ENCODE assay signal across 21 cellular contexts in the genomic region with DNA sequence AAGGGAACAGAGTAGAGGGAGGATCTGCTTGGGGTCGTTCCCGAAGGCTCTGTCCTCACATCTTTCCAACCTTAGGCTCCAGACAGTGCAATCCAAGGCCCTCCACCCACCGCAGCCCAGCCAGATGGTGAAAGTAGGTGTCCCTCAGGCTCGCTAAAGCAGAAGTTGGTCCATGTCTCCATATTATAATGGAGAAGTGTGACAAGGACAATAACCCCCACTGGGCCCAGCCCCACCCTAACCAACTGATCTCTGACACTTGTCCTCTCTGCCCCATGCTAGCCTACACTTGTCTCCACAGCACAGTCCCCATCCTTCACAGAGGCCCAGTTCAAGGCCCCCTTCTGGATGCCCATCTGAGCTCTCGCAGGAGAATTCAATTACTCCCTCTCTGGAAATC. TPM values are rescaled to one million over a fixed set of nuclear protein-coding genes. Genes with fewer than 3 reads are reported as not detected.
DNase-seq lines count a peak whose midpoint lies in the region; ATAC-seq, FAIRE-seq and TF ChIP-seq lines count a peak whose summit lies in the region.
"Had no signal": no experiment of that assay in that cellular context is flagged by ENCODE, and none has a peak within 500 bp of the region (broad histone marks: within the 10 kb centered on the region; RNA-seq: fewer than 3 reads in every experiment).

No MANE protein-coding gene starts in this region.

- H3K9me3 ChIP-seq in right lobe of liver (no peaks in the 10 kb centered on the region), HepG2 (ENCODE audit: low read length) (no peaks in the 10 kb centered on the region), K562 (replicated peaks; ENCODE audit: control insufficient read depth, insufficient read depth, low read depth, low read length) (no peaks in the 10 kb centered on the region), GM23248 (ENCODE audit: low read depth) (no peaks in the 10 kb centered on the region), psoas muscle (no peaks in the 10 kb centered on the region)
- H3K9me3 ChIP-seq: BLaER1 had no signal

- H3K9me2 ChIP-seq in GM23248 (ENCODE audit: insufficient read depth): no peaks in the 10 kb centered on the region

- no peak overlapping the region for H2AFZ ChIP-seq in HepG2 (ENCODE audit: low read length)
- H2AFZ ChIP-seq in K562 (ENCODE audit: low read depth, low read length): no peak overlapping the region
- H2AFZ ChIP-seq in GM23248: no peak overlapping the region

- H3K9me1 ChIP-seq in K562 (ENCODE audit: control insufficient read depth, insufficient read depth, low read length): no peaks in the 10 kb centered on the region

- H4K20me1 ChIP-seq in HepG2 (ENCODE audit: insufficient read depth, low read length): no peaks in the 10 kb centered on the region
- H4K20me1 ChIP-seq in K562 (replicated peaks; ENCODE audit: control insufficient read depth, insufficient read depth, low read length): no peaks in the 10 kb centered on the region; the same call in 1 of the 2 replicates
- H4K20me1 ChIP-seq in GM23248 (ENCODE audit: insufficient read depth): no peaks in the 10 kb centered on the region; the same call in 1 of the 2 replicates

- 80% methylated on average over 5 of the region's 5 CpGs for WGBS in right lobe of liver (ENCODE audit: insufficient coverage, low coverage, low lambda C conversion rate, missing lambda C conversion rate)
- WGBS in HepG2 (ENCODE audit: low lambda C conversion rate): 100% methylated on average over 4 of the region's 5 CpGs
- WGBS in K562 (ENCODE audit: insufficient coverage, low coverage, missing lambda C conversion rate): 78% methylated on average over 5 of the region's 5 CpGs
- 79 to 84% methylated on average over 5 of the region's 5 CpGs for WGBS in GM23248 (ENCODE audit: low coverage in 1 of 2, low lambda C conversion rate in 2 of 2, missing lambda C conversion rate in 2 of 2), 2 experiments
- 78 to 86% (median 81%) methylated on average over 5 of the region's 5 CpGs for WGBS in psoas muscle, 3 donors

- no peaks in the 10 kb centered on the region for H3K36me3 ChIP-seq in right lobe of liver
- peaks cover 0 to 1% of the 10 kb centered on the region in 2 experiments; a peak in 1 of 5 replicates for H3K36me3 ChIP-seq in HepG2 (replicated peaks in 1 of 2; ENCODE audit: control insufficient read depth in 1 of 2, insufficient read depth in 2 of 2, low read length in 2 of 2)
- peaks cover 3% of the 10 kb centered on the region; the same call in 1 of the 3 replicates for H3K36me3 ChIP-seq in K562 (ENCODE audit: control insufficient read depth, insufficient read depth, low read length)
- no peaks in the 10 kb centered on the region for H3K36me3 ChIP-seq in GM23248 (ENCODE audit: low read depth)
- H3K36me3 ChIP-seq in psoas muscle (ENCODE audit: insufficient read depth in 1 of 2, low read depth in 1 of 2): no peaks in the 10 kb centered on the region

- H3K4me3 ChIP-seq in right lobe of liver (no peak overlapping the region), HepG2 (replicated peaks in 1 of 3; ENCODE audit: insufficient read depth in 1 of 3, low read depth in 2 of 3, low read length in 3 of 3) (no peak overlapping the region), K562 (no peak overlapping the region), GM23248 (no peak overlapping the region), psoas muscle (no peak overlapping the region)
- H3K4me3 ChIP-seq: BLaER1 had no signal

- intact Hi-C loops in right lobe of liver (cut with DNase I): no loop called here
- intact Hi-C loops in HepG2 (cut with micrococcal nuclease; ENCODE audit: unreplicated experiment): no loop called here
- intact Hi-C loops in K562 (cut with micrococcal nuclease): no loop called here
- intact Hi-C loops in psoas muscle (cut with DNase I): no loop called here

- H3F3A ChIP-seq in GM23248 (ENCODE audit: insufficient read depth): no peaks in the 10 kb centered on the region

- DNase-seq in right lobe of liver (no peak), HepG2 (ENCODE audit: low spot score) (no peak), K562 (ENCODE audit: extremely low read depth in 1 of 4, low spot score in 3 of 4) (no peak), mesenteric fat pad (ENCODE audit: low spot score) (peak; percentile 30), GM23248 (no peak), psoas muscle (no peak)
- DNase-seq: activated CD8-positive, alpha-beta memory T cell treated with anti-CD3 and anti-CD28 coated beads for 24 hours; activated naive CD8-positive, alpha-beta T cell treated with anti-CD3 and anti-CD28 coated beads for 36 hours; activated T-cell treated with anti-CD3 and anti-CD28 coated beads, Interleukin-2, amount 50 U/mL, for 72 hours; EL; GOT3; KG1; mesenchymal stem cell; NCI-H2029 treated with DMSO at 0.1 percent for 48 hours; NCI-H446 treated with DMSO at 0.1 percent for 48 hours; stimulated activated CD4-positive, alpha-beta T cell treated with anti-CD3 and anti-CD28 coated beads, Interleukin-2, amount 100 ng/mL, for 24 hours; stimulated activated naive CD8-positive, alpha-beta T cell treated with anti-CD3 and anti-CD28 coated beads, Interleukin-15, Interleukin-2, amounts not matched to agents 100 U/mL and 50 U/mL, for 24 hours had no signal

- TF ChIP-seq POLR2A in right lobe of liver (IDR thresholded peaks at IDR 0.05) (no peak), HepG2 (IDR thresholded peaks at IDR 0.05; ENCODE audit: insufficient read depth in 1 of 2, low read depth in 2 of 2, low read length in 2 of 2) (no peak), K562 (conservative IDR thresholded peaks at IDR 0.05) (no peak)

- CTCF ChIA-PET in HepG2 (lab: Yijun Ruan, JAX; ENCODE audit: low intra/inter-chr PET ratio, low total read pairs): no interaction called here
- CTCF ChIA-PET in K562 (lab: Yijun Ruan, JAX; ENCODE audit: low intra/inter-chr PET ratio): no interaction called here

- peak; percentile 27 to 40 (median 33) for ATAC-seq in right lobe of liver
- no peak for ATAC-seq in HepG2
- peak; percentile 37; the same call in 2 of the 3 replicates for ATAC-seq in K562
- no peak for ATAC-seq in GM19328 (IDR thresholded peaks at IDR 0.05; ENCODE audit: unreplicated experiment)
- ATAC-seq in psoas muscle: no peak
- no peak for ATAC-seq in GM18867 (IDR thresholded peaks at IDR 0.05; ENCODE audit: unreplicated experiment)
- ATAC-seq: activated T-cell treated with anti-CD3 and anti-CD28 coated beads, Interleukin-2, amount 50 U/mL, for 72 hours; stimulated activated naive CD8-positive, alpha-beta T cell treated with anti-CD3 and anti-CD28 coated beads, Interleukin-15, Interleukin-2, amounts not matched to agents 100 U/mL and 50 U/mL, for 24 hours had no signal

- in situ Hi-C loops in HepG2 (cut with HindIII; ENCODE audit: extremely low pct_ligation_motif_present, low pct_unique_long_range_greater_than_20kb) (no loop called here), K562 (cut with MboI) (no loop called here), GM23248 (cut with MboI) (no loop called here)

- H3K27ac ChIP-seq in right lobe of liver: no peak overlapping the region
- H3K27ac ChIP-seq in HepG2 (ENCODE audit: extremely low read length, insufficient read depth, low read length): no peak overlapping the region
- no peak overlapping the region for H3K27ac ChIP-seq in K562 (ENCODE audit: extremely low read depth, low read depth, low read length)
- no peak overlapping the region for H3K27ac ChIP-seq in GM23248
- H3K27ac ChIP-seq in psoas muscle: no peak overlapping the region
- H3K27ac ChIP-seq: BLaER1 had no signal

- BruUV-seq in HepG2 (replicated peaks; lab: Mats Ljungman, UMichigan): no TSS peak
- BruUV-seq in K562 (replicated peaks; lab: Mats Ljungman, UMichigan): no TSS peak

- H3K4me2 ChIP-seq in HepG2 (ENCODE audit: low read depth, low read length) (no peak overlapping the region), K562 (ENCODE audit: insufficient read depth, low read length) (no peak overlapping the region), GM23248 (ENCODE audit: unreplicated experiment) (no peak overlapping the region)
- H3K4me2 ChIP-seq: BLaER1 had no signal

- H3K27me3 ChIP-seq in right lobe of liver (no peaks in the 10 kb centered on the region), HepG2 (ENCODE audit: control insufficient read depth in 1 of 2, insufficient read depth in 2 of 2, low read length in 2 of 2) (no peaks in the 10 kb centered on the region), K562 (ENCODE audit: control insufficient read depth in 2 of 2, insufficient read depth in 2 of 2, low read length in 2 of 2) (no peaks in the 10 kb centered on the region), GM23248 (replicated peaks; ENCODE audit: insufficient read depth) (no peaks in the 10 kb centered on the region), psoas muscle (ENCODE audit: insufficient read depth in 3 of 3, low read length in 2 of 3) (no peaks in the 10 kb centered on the region)
- H3K27me3 ChIP-seq: BLaER1 had no signal

- H3K4me1 ChIP-seq in right lobe of liver: no peaks in the 10 kb centered on the region
- H3K4me1 ChIP-seq in HepG2 (ENCODE audit: insufficient read depth, low read length): 0 out of 2 replicates have a peak, but pooled peaks cover 8% of the 10 kb centered on the region
- peaks cover 0 to 10% of the 10 kb centered on the region in 2 experiments; a peak in 3 of 5 replicates for H3K4me1 ChIP-seq in K562 (replicated peaks in 1 of 2; ENCODE audit: control insufficient read depth in 2 of 2, insufficient read depth in 2 of 2, low read length in 2 of 2)
- no peaks in the 10 kb centered on the region for H3K4me1 ChIP-seq in GM23248 (ENCODE audit: insufficient read depth)
- no peaks in the 10 kb centered on the region for H3K4me1 ChIP-seq in psoas muscle

- TF ChIP-seq RAD21 in HepG2 (CRISPR knock-in tag; IDR thresholded peaks at IDR 0.05) (no peak), K562 (CRISPR knock-in tag; conservative IDR thresholded peaks at IDR 0.05 in 1 of 2, IDR thresholded peaks at IDR 0.05 in 1 of 2) (no peak)

- TF ChIP-seq CTCF in right lobe of liver (IDR thresholded peaks at IDR 0.05) (no peak), HepG2 (CRISPR knock-in tag; IDR thresholded peaks at IDR 0.05) (no peak), K562 (IDR thresholded peaks at IDR 0.05 in 2 of 3, conservative IDR thresholded peaks at IDR 0.05 in 1 of 3; ENCODE audit: insufficient read depth in 2 of 3, low read depth in 1 of 3, low read length in 3 of 3) (no peak), psoas muscle (IDR thresholded peaks at IDR 0.05) (no peak)

- H3K9ac ChIP-seq in HepG2 (ENCODE audit: insufficient read depth, low read depth, low read length) (no peak overlapping the region), K562 (ENCODE audit: insufficient read depth in 1 of 2, low read depth in 2 of 2, low read length in 2 of 2) (no peak overlapping the region; a peak in 1 of 4 replicates), GM23248 (no peak overlapping the region)
- H3K9ac ChIP-seq: BLaER1 had no signal

- POLR2A ChIA-PET in HepG2 (lab: Yijun Ruan, JAX) (no interaction called here), K562 (lab: Yijun Ruan, JAX) (interaction anchor here (0.6 to 1.3 kb wide), 5 partner anchors 10 to 60 kb away, joined by 3 to 5 read pairs (median 3); no protein-coding TSS in a partner anchor)

- H3K79me2 ChIP-seq in HepG2 (ENCODE audit: insufficient read depth, low read length) (no peaks in the 10 kb centered on the region), K562 (ENCODE audit: control insufficient read depth, insufficient read depth, low read length) (no peaks in the 10 kb centered on the region), GM23248 (ENCODE audit: insufficient read depth) (no peaks in the 10 kb centered on the region)

- no peak for TF ChIP-seq EP300 in HepG2 (IDR thresholded peaks at IDR 0.05; ENCODE audit: low read depth in 2 of 2, low read length in 2 of 2)
- TF ChIP-seq EP300 in HepG2 (CRISPR knock-in tag; IDR thresholded peaks at IDR 0.05; ENCODE audit: borderline replicate concordance): no peak
- no peak for TF ChIP-seq EP300 in K562 (IDR thresholded peaks at IDR 0.05; ENCODE audit: low read length)

- FAIRE-seq in HepG2 (lab: Jason Lieb, UNC) (no peak), K562 (lab: Jason Lieb, UNC) (no peak)
- FAIRE-seq: D721Med had no signal

RNA-seq across cellular contexts. Expression of gene DMAP1, which starts 48.7 kb away (rescaled TPM):
- total RNA-seq in right lobe of liver (10 to 100 TPM; 16.2 to 27.8 (median 23.3) TPM), HepG2 (2016; rRNA removed; fragmentation: Illumina TruSeq; extraction: Trizol) (17.5 and 17.6 TPM in 2 replicates), K562 (2014; rRNA removed) (51.2 and 52.3 TPM in 2 replicates), K562 (2014; rRNA removed; fragmentation: Illumina TruSeq; extraction: Trizol) (11.5 and 14.2 TPM in 2 replicates), K562 (2015; rRNA removed; fragmentation: Illumina TruSeq; extraction: Trizol) (20.2 and 25.1 TPM in 2 replicates), K562 (2021) (38.0 and 38.6 TPM in 2 replicates), mesenteric fat pad (27.5 TPM), psoas muscle (10 to 100 TPM; 18.5 to 28.3 (median 23.7) TPM)
- 3.8 and 4.1 TPM in 2 replicates for total RNA-seq in HepG2 (2016; cell fraction: cytosol; rRNA removed; fragmentation: Illumina TruSeq; extraction: Trizol; ENCODE audit: low read depth)
- total RNA-seq in HepG2 (2016; cell fraction: insoluble cytoplasmic fraction; rRNA removed; fragmentation: Illumina TruSeq; extraction: Trizol): 14.9 and 16.7 TPM in 2 replicates
- 6.2 and 6.9 TPM in 2 replicates for total RNA-seq in HepG2 (2016; cell fraction: membrane; rRNA removed; fragmentation: Illumina TruSeq; extraction: Trizol)
- 21.6 and 21.7 TPM in 2 replicates for total RNA-seq in HepG2 (2016; cell fraction: nucleus; rRNA removed; fragmentation: Illumina TruSeq; extraction: Trizol)
- polyA plus RNA-seq in HepG2 (2011; rRNA removed) (32.7 and 35.9 TPM in 2 replicates), K562 (2011; rRNA removed) (30.3 and 39.4 TPM in 2 replicates), K562 (2014; fragmentation: Illumina TruSeq; extraction: Trizol) (34.8 and 37.0 TPM in 2 replicates), K562 (2014; fragmentation: Nextera tagmentation; extraction: Ambion mirVana) (1 to 10 TPM; 1.5 to 4.0 TPM), K562 (2014; rRNA removed) (50.3 and 54.0 TPM in 2 replicates), GM23248 (2016; fragmentation: Nextera tagmentation; extraction: Ambion mirVana) (30.5 and 32.7 TPM in 2 replicates), psoas muscle (10 to 100 TPM; 18.3 to 30.5 (median 22.2) TPM)
- polyA plus RNA-seq in HepG2 (2011; cell fraction: cytosol; rRNA removed): 29.2 and 38.0 TPM in 2 replicates
- polyA plus RNA-seq in HepG2 (2011; cell fraction: nucleus; rRNA removed): 94.5 and 103 TPM in 2 replicates
- 17.8 and 20.9 TPM in 2 replicates for polyA plus RNA-seq in HepG2 (2012)
- polyA plus RNA-seq in HepG2 (2016; cell fraction: cytosol; fragmentation: Illumina TruSeq; extraction: Trizol; ENCODE audit: low read depth): 4.4 and 5.5 TPM in 2 replicates
- polyA plus RNA-seq in HepG2 (2016; cell fraction: insoluble cytoplasmic fraction; fragmentation: Illumina TruSeq; extraction: Trizol; ENCODE audit: low read depth): 25.6 and 29.7 TPM in 2 replicates
- polyA plus RNA-seq in HepG2 (2016; cell fraction: membrane; fragmentation: Illumina TruSeq; extraction: Trizol; ENCODE audit: low read depth): 5.7 and 6.1 TPM in 2 replicates
- polyA plus RNA-seq in HepG2 (2016; cell fraction: nucleus; fragmentation: Illumina TruSeq; extraction: Trizol; ENCODE audit: insufficient read depth, low read depth): 56.4 and 59.5 TPM in 2 replicates
- polyA minus RNA-seq in HepG2 (2011; rRNA and poly(A)+ RNA removed; ENCODE audit: low replicate concordance): 39.7 and 110 TPM in 2 replicates
- polyA minus RNA-seq in HepG2 (2011; cell fraction: cytosol; rRNA and poly(A)+ RNA removed): 16.4 and 17.9 TPM in 2 replicates
- 36.8 and 45.8 TPM in 2 replicates for polyA minus RNA-seq in HepG2 (2011; cell fraction: nucleus; rRNA and poly(A)+ RNA removed)
- total RNA-seq in K562 (2011; cell fraction: chromatin; rRNA removed; ENCODE audit: low replicate concordance): 75.0 and 118 TPM in 2 replicates
- total RNA-seq in K562 (2011; cell fraction: nucleolus; rRNA removed): 96.1 and 101 TPM in 2 replicates
- total RNA-seq in K562 (2011; cell fraction: nucleoplasm; rRNA removed): 70.1 and 80.1 TPM in 2 replicates
- 36.6 and 44.1 TPM in 2 replicates for polyA plus RNA-seq in K562 (2011; cell fraction: cytosol; rRNA removed)
- 138 and 153 TPM in 2 replicates for polyA plus RNA-seq in K562 (2011; cell fraction: nucleus; rRNA removed)
- polyA plus RNA-seq in K562 (2012): 33.2 and 39.0 TPM in 2 replicates
- 32.6 and 36.3 TPM in 2 replicates for polyA minus RNA-seq in K562 (2011; rRNA and poly(A)+ RNA removed)
- polyA minus RNA-seq in K562 (2011; cell fraction: cytosol; rRNA and poly(A)+ RNA removed): 18.4 and 29.8 TPM in 2 replicates
- polyA minus RNA-seq in K562 (2011; cell fraction: nucleus; rRNA and poly(A)+ RNA removed): 36.8 and 54.3 TPM in 2 replicates
- 9.6 and 16.0 TPM in 2 replicates for total RNA-seq in GM23248 (2014; rRNA removed; shearing (Covaris generic))

Comparison
In these comparisons a context has a peak if more than half of its experiments do, and no peak if none do; other contexts are left out.
1. ATAC-seq: peak in right lobe of liver (4 of 4) and K562 (single experiment); none in HepG2 (single experiment), GM19328 (single experiment), psoas muscle (0 of 4) and GM18867 (single experiment).